In genomic region chr7:67484244-67484751, GRCh38 we compare ENCODE assay signal across 8 cellular contexts.
DNase-seq lines count a peak whose midpoint lies in the region; ATAC-seq, FAIRE-seq and TF ChIP-seq lines count a peak whose summit lies in the region.

No MANE protein-coding gene starts in this region.

- peak; percentile 49 for FAIRE-seq in frontal cortex (lab: Jason Lieb, UNC)

- no peaks in the 10 kb centered on the region for H3K9me3 ChIP-seq in BLaER1
- no peaks in the 10 kb centered on the region for H3K9me3 ChIP-seq in osteoblast (ENCODE audit: low read depth, low read length)

- DNase-seq in GM19238 (ENCODE audit: insufficient read length, low spot score) (peak; percentile 7), NCI-H2081 treated with DMSO at 0.1 percent for 48 hours (lab: John Stamatoyannopoulos, UW) (peak; percentile 39), frontal cortex (ENCODE audit: low spot score in 2 of 2) (peak; percentile 17 to 57), osteoblast (ENCODE audit: insufficient read length, low spot score, missing footprints) (peak; percentile 83)

- H3K27ac ChIP-seq in BLaER1 (no peak overlapping the region), osteoblast (ENCODE audit: low read depth, low read length) (no peak overlapping the region)

- H3K27me3 ChIP-seq in BLaER1 = no peaks in the 10 kb centered on the region
- no peaks in the 10 kb centered on the region for H3K27me3 ChIP-seq in osteoblast (ENCODE audit: insufficient read depth, low read length)

- H3K36me3 ChIP-seq in BLaER1 (no peaks in the 10 kb centered on the region), osteoblast (ENCODE audit: insufficient read depth, low read length) (no peaks in the 10 kb centered on the region)

- peaks cover 10% of the 10 kb centered on the region for H3K4me1 ChIP-seq in BLaER1
- H3K4me1 ChIP-seq in osteoblast (ENCODE audit: insufficient read depth, low read length) = no peaks in the 10 kb centered on the region

- no peaks in the 10 kb centered on the region for H3K79me2 ChIP-seq in osteoblast (ENCODE audit: insufficient read depth, low read length)

- peak overlapping the region; percentile 38 for H3K4me3 ChIP-seq in BLaER1
- H3K4me3 ChIP-seq in WI38 (ENCODE audit: low read depth, low read length) = no peak overlapping the region
- peak overlapping the region; percentile 33 for H3K4me3 ChIP-seq in osteoblast (ENCODE audit: insufficient read depth, low read length)

- H3K9ac ChIP-seq in BLaER1 = no peak overlapping the region

- H2AFZ ChIP-seq in osteoblast (ENCODE audit: low read length) = peak overlapping the region; percentile 65

- TF ChIP-seq CTCF in WI38 (IDR thresholded peaks at IDR 0.05; ENCODE audit: low read depth, low read length) (peak; percentile 71), osteoblast (IDR thresholded peaks at IDR 0.05; ENCODE audit: extremely low read depth, low read depth, low read length) (peak; percentile 75)

- no peak for ATAC-seq in GM18519 (IDR thresholded peaks at IDR 0.05; ENCODE audit: low FRiP score, unreplicated experiment)
- no peak for ATAC-seq in GM21528 (IDR thresholded peaks at IDR 0.05; ENCODE audit: low FRiP score, unreplicated experiment)

- H3K4me2 ChIP-seq in BLaER1 (peak overlapping the region; percentile 65), osteoblast (ENCODE audit: insufficient read depth, low read length) (peak overlapping the region; percentile 72)

- H4K20me1 ChIP-seq in BLaER1 = no peaks in the 10 kb centered on the region
- no peaks in the 10 kb centered on the region for H4K20me1 ChIP-seq in osteoblast (ENCODE audit: insufficient read depth, low read length)

Comparison
In these comparisons a context has a peak if more than half of its experiments do, and no peak if none do; other contexts are left out.
1. DNase-seq: peak in every context shown above with its lines; median percentile 83 in osteoblast; 39 in NCI-H2081 treated with DMSO at 0.1 percent for 48 hours; 37 in frontal cortex; 7 in GM19238.